ENCODE assay signal across 8 cellular contexts in genomic region chr11:63681208-63682044, GRCh38. TPM values are rescaled to one million over a fixed set of nuclear protein-coding genes. Genes with fewer than 3 reads are reported as not detected.
A peak's percentile ranks its signal among the peaks of the same experiment; 100 is the strongest.
DNase-seq lines count a peak whose midpoint lies in the region; ATAC-seq and TF ChIP-seq lines count a peak whose summit lies in the region.

TSS of gene RTN3 (plus strand) at chr11:63681500. CDS start at chr11:63681637, 137 bp downstream.

- peak; percentile 100 for DNase-seq in GM06990 (ENCODE audit: extremely low read depth, insufficient read length)
- DNase-seq in NCI-H1092 (lab: John Stamatoyannopoulos, UW) = peak; percentile 98
- DNase-seq in glomerular endothelial cell (ENCODE audit: extremely low read depth, low read depth, low spot score) = no peak
- DNase-seq in occipital lobe (lab: John Stamatoyannopoulos, UW) = peak; percentile 96

- H3K27me3 ChIP-seq in GM06990 (replicated peaks; ENCODE audit: control insufficient read depth, insufficient read depth, low read length) = no peaks in the 10 kb centered on the region

- H3K27ac ChIP-seq in temporal lobe (ENCODE audit: low read depth, low read length) = peak within 1 kb of the TSS; percentile 88

- no peaks in the 10 kb centered on the region for H3K36me3 ChIP-seq in GM06990 (ENCODE audit: control insufficient read depth, insufficient read depth, low read length)

- H3K4me3 ChIP-seq in GM06990 (replicated peaks; ENCODE audit: low read depth, low read length) = peak within 1 kb of the TSS; percentile 87

- peaks cover 29% of the 10 kb centered on the region for H3K4me1 Mint-ChIP-seq in activated naive CD4-positive, alpha-beta T cell treated with anti-CD3 and anti-CD28 coated beads, Interleukin-2, amount 50 U/mL, for 24 hours

- TF ChIP-seq CTCF in GM06990 (IDR thresholded peaks at IDR 0.05; ENCODE audit: insufficient read depth, low read length, poor library complexity, severe bottlenecking) = peak; percentile 12

- peak within 1 kb of the TSS; percentile 94 for H3K27ac Mint-ChIP-seq in activated naive CD4-positive, alpha-beta T cell treated with anti-CD3 and anti-CD28 coated beads, Interleukin-2, amount 50 U/mL, for 24 hours

- H3K4me3 Mint-ChIP-seq in activated naive CD4-positive, alpha-beta T cell treated with anti-CD3 and anti-CD28 coated beads, Interleukin-2, amount 50 U/mL, for 24 hours = peak within 1 kb of the TSS; percentile 94

- no peaks in the 10 kb centered on the region for H3K9me3 Mint-ChIP-seq in activated naive CD4-positive, alpha-beta T cell treated with anti-CD3 and anti-CD28 coated beads, Interleukin-2, amount 50 U/mL, for 24 hours

- ATAC-seq in HG02588 (IDR thresholded peaks at IDR 0.05; ENCODE audit: unreplicated experiment) = peak; percentile 87
- ATAC-seq in SK-N-SH treated with all-trans-retinoic acid at 6 μM for 48 hours = peak; percentile 91

- H3K27me3 Mint-ChIP-seq in activated naive CD4-positive, alpha-beta T cell treated with anti-CD3 and anti-CD28 coated beads, Interleukin-2, amount 50 U/mL, for 24 hours = no peaks in the 10 kb centered on the region

- no peaks in the 10 kb centered on the region for H3K36me3 Mint-ChIP-seq in activated naive CD4-positive, alpha-beta T cell treated with anti-CD3 and anti-CD28 coated beads, Interleukin-2, amount 50 U/mL, for 24 hours

TF ChIP-seq in SK-N-SH treated with all-trans-retinoic acid at 6 μM for 48 hours, 23 proteins besides CTCF, POLR2A, EP300 and RAD21:
- TF ChIP-seq ZFP3 (CRISPR knock-in tag; IDR thresholded peaks at IDR 0.05) (no peak), CSRNP3 (CRISPR knock-in tag; IDR thresholded peaks at IDR 0.05) (no peak), PPARA (CRISPR knock-in tag; IDR thresholded peaks at IDR 0.05; ENCODE audit: borderline replicate concordance) (no peak), PATZ1 (CRISPR knock-in tag; IDR thresholded peaks at IDR 0.05; ENCODE audit: borderline replicate concordance) (peak; percentile 77; the same call in 1 of the 2 replicates)
TF ChIP-seq in SK-N-SH treated with all-trans-retinoic acid at 6 μM for 48 hours: peak in this region for 1.

RNA-seq across cellular contexts. Expression of gene RTN3, which starts in this region (rescaled TPM):
- 96.8 and 102 TPM in 2 replicates for total RNA-seq in glomerular endothelial cell
- 207 TPM for total RNA-seq in occipital lobe
- total RNA-seq in temporal lobe = 250 TPM
